ENCODE assay signal across 9 cellular contexts in the genomic region with DNA sequence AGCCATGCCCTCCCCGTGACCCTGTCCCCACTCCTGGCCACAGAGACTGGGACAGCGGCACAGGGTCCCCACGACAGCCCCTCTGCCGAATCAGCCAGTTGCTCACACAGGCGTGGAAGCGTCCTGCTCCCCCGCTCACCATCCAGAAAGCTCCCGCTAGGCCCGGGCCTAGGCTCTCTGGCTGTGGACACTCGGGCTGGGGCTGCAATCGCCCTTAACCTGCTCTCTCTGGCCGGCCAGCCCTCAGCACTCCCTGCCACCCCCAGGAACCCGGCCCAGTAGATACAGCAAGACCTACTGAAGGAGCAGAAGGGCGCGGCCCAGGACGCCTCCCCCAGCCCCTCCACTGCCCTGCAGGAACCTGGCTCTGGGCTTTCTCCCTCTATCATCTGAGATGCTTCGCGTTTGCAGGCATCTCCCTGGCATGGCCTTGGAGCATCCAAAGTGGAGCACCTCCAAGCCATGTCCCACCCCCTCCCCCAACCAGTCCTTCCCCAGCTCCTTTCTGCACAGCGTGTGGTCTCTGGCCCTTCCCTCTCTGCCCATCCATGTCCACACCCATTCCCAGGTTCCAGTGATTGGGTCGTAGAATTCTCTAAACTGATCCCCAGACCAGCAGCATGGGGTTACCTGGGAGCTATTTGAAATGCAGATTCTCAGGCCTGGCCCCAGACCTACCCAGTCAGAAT.
A peak's percentile ranks its signal among the peaks of the same experiment; 100 is the strongest.
DNase-seq lines count a peak whose midpoint lies in the region; ATAC-seq, FAIRE-seq and TF ChIP-seq lines count a peak whose summit lies in the region.
"Had no signal": no experiment of that assay in that cellular context is flagged by ENCODE, and none has a peak within 500 bp of the region (broad histone marks: within the 10 kb centered on the region; RNA-seq: fewer than 3 reads in every experiment).

No MANE protein-coding gene starts in this region.

- FAIRE-seq in H54 (lab: Jason Lieb, UNC), result no peak

- RAD21 ChIA-PET in HCT116 (lab: Charles Lee; ENCODE audit: low non-redundant PET in 1 of 2, low total read pairs in 2 of 2, uncharacterized antibody in 2 of 2, unreplicated experiment in 2 of 2), result interaction anchor here (1.0 to 1.4 kb wide), 2 partner anchors 58 kb away, joined by 4 to 6 read pairs; no protein-coding TSS in a partner anchor

- H4K20me1 ChIP-seq in HCT116 (ENCODE audit: insufficient read depth), result no peaks in the 10 kb centered on the region

- DNase-seq in HCT116 (ENCODE audit: low read depth, low spot score), result no peak
- no peak for DNase-seq in iPS DF 6.9 (ENCODE audit: low read depth, low spot score)
- peak; percentile 71 for DNase-seq in spleen
- DNase-seq in SW 1271 (lab: John Stamatoyannopoulos, UW), result no peak
- no peak for DNase-seq in H54 (ENCODE audit: insufficient read length, low spot score)
- DNase-seq in T1000 (lab: John Stamatoyannopoulos, UW), result no peak
- no peak for DNase-seq in AG08396 (ENCODE audit: low spot score)
- DNase-seq: cortex of kidney had no signal

- intact Hi-C loops in HCT116 (cut with micrococcal nuclease) (loop anchor here (1.0 to 10.0 kb wide), 4 partner anchors 58 to 355 kb away; no protein-coding TSS in a partner anchor), spleen (cut with DNase I; ENCODE audit: low total_unique reads) (no loop called here)

- CTCF ChIA-PET in HCT116 (lab: Charles Lee), result interaction anchor here (1.1 to 4.3 kb wide), 9 partner anchors 9 to 282 kb away, joined by 3 to 84 read pairs (median 6); no protein-coding TSS in a partner anchor

- H3K27ac ChIP-seq in HCT116 (ENCODE audit: low read depth, low read length) (no peak overlapping the region), angular gyrus (ENCODE audit: low read depth, low read length) (peak overlapping the region; percentile 33), iPS DF 6.9 (ENCODE audit: low read length) (no peak overlapping the region), spleen (peak overlapping the region in 1 of 8 donors; percentile 32)

- POLR2A ChIA-PET in HCT116 (lab: Charles Lee), result no interaction called here

- no peak overlapping the region; the same call in 1 of the 2 replicates for H3K9ac ChIP-seq in HCT116 (ENCODE audit: low read length)

- H3K36me3 ChIP-seq in HCT116 (ENCODE audit: control insufficient read depth in 1 of 2, insufficient read depth in 2 of 2, low read length in 2 of 2) (no peaks in the 10 kb centered on the region), iPS DF 6.9 (ENCODE audit: control insufficient read depth, insufficient read depth, low read length) (no peaks in the 10 kb centered on the region), spleen (peaks cover 0 to 36% (median 19%) of the 10 kb centered on the region in 6 donors)

- TF ChIP-seq RAD21 in HCT116 (IDR thresholded peaks at IDR 0.05; ENCODE audit: low read depth), result no peak

- no peaks in the 10 kb centered on the region for H3K9me3 ChIP-seq in HCT116 (ENCODE audit: control insufficient read depth in 1 of 2, insufficient read depth in 1 of 2, low read depth in 1 of 2, low read length in 2 of 2)
- H3K9me3 ChIP-seq in iPS DF 6.9 (ENCODE audit: control insufficient read depth, insufficient read depth, low read length), result no peaks in the 10 kb centered on the region
- H3K9me3 ChIP-seq in spleen, result no peaks in the 10 kb centered on the region

- H3K4me2 ChIP-seq in HCT116 (ENCODE audit: low read length), result peak overlapping the region; percentile 89

- no CpG with 5 or more reads among the region's 20 CpGs for WGBS in iPS DF 6.9 (ENCODE audit: insufficient coverage, insufficient read length)
- WGBS in spleen, 5 donors, result 46 to 71% (median 56%) methylated on average over 17 to 20 of the region's 20 CpGs

- no peak for TF ChIP-seq CTCF in HCT116 (IDR thresholded peaks at IDR 0.05 in 2 of 3, conservative IDR thresholded peaks at IDR 0.05 in 1 of 3; ENCODE audit: borderline replicate concordance in 1 of 3, insufficient read depth in 1 of 3, low read depth in 2 of 3, low read length in 2 of 3)
- TF ChIP-seq CTCF in spleen (IDR thresholded peaks at IDR 0.05 in 8 of 11, conservative IDR thresholded peaks at IDR 0.05 in 3 of 11), result no peak

- H3K4me1 ChIP-seq in HCT116 (ENCODE audit: control insufficient read depth in 1 of 2, insufficient read depth in 2 of 2, low read length in 2 of 2), result peaks cover 0 to 13% of the 10 kb centered on the region in 2 experiments; a peak in 1 of 4 replicates
- peaks cover 3% of the 10 kb centered on the region; the same call in 1 of the 2 replicates for H3K4me1 ChIP-seq in iPS DF 6.9 (ENCODE audit: control insufficient read depth, insufficient read depth, low read length)
- peaks cover 13 to 43% (median 38%) of the 10 kb centered on the region in 6 donors for H3K4me1 ChIP-seq in spleen

- no peaks in the 10 kb centered on the region for H3K79me2 ChIP-seq in HCT116 (ENCODE audit: insufficient read depth, low read length)

- no peaks in the 10 kb centered on the region for H3K27me3 ChIP-seq in HCT116 (ENCODE audit: insufficient read depth, low read length)
- no peaks in the 10 kb centered on the region for H3K27me3 ChIP-seq in iPS DF 6.9 (ENCODE audit: control insufficient read depth, insufficient read depth, low read length)
- peaks cover 0 to 20% (median 8%) of the 10 kb centered on the region in 7 donors for H3K27me3 ChIP-seq in spleen (replicated peaks in 1 of 7)

- TF ChIP-seq POLR2A in HCT116 (IDR thresholded peaks at IDR 0.05; ENCODE audit: borderline replicate concordance, extremely low read depth, insufficient read depth, insufficient read length) (no peak), spleen (IDR thresholded peaks at IDR 0.05) (no peak), H54 (IDR thresholded peaks at IDR 0.05; ENCODE audit: low read depth, low read length) (no peak)

- H3K4me3 ChIP-seq in HCT116 (replicated peaks in 1 of 2; ENCODE audit: low read depth in 1 of 2, low read length in 2 of 2) (peak overlapping the region; percentile 31 to 57; a peak in 2 of 4 replicates), iPS DF 6.9 (ENCODE audit: low read length) (peak overlapping the region; percentile 32), spleen (peak overlapping the region in 7 of 8 donors; percentile 21 to 63 (median 38))

- H2AFZ ChIP-seq in HCT116 (ENCODE audit: low read depth, low read length, poor library complexity, severe bottlenecking), result no peak overlapping the region

- BruUV-seq in HCT116 (replicated peaks; lab: Mats Ljungman, UMichigan), result no TSS peak

- H3K9me2 ChIP-seq in HCT116 (ENCODE audit: insufficient read depth), result no peaks in the 10 kb centered on the region

- ATAC-seq in HCT116, result no peak

TF ChIP-seq in HCT116, 20 proteins besides CTCF, POLR2A, EP300 and RAD21:
- TF ChIP-seq ZNF274 (IDR thresholded peaks at IDR 0.05; ENCODE audit: low read depth, low read length), result no peak
